ENCODE assay signal across 19 cellular contexts in genomic region chr5:98517967-98518366, GRCh38.
"Had no signal": no experiment of that assay in that cellular context is flagged by ENCODE, and none has a peak within 500 bp of the region (broad histone marks: within the 10 kb centered on the region; RNA-seq: fewer than 3 reads in every experiment).

No MANE protein-coding gene starts in this region.

- ATAC-seq: activated CD4-positive, CD25-positive, alpha-beta regulatory T cell treated with anti-CD3 and anti-CD28 coated beads, Interleukin-2, amount 50 U/mL, for 24 hours; activated CD8-positive, alpha-beta memory T cell treated with anti-CD3 and anti-CD28 coated beads, Interleukin-2, amount 10 ng/mL, durations not matched to agents 7 days and 5 days; activated CD8-positive, alpha-beta T cell treated with anti-CD3 and anti-CD28 coated beads for 36 hours; activated naive CD8-positive, alpha-beta T cell treated with anti-CD3 and anti-CD28 coated beads, Interleukin-2, amount 50 U/mL, for 24 hours; naive thymus-derived CD4-positive, alpha-beta T cell; pancreas; stimulated activated memory B cell treated with anti-CD40 and anti-IgM and Interleukin-4, amounts not matched to agents 10 μg/mL and 1 μg/mL and 100 μg/mL, for 72 hours had no signal

- H3K27ac ChIP-seq: cardiac muscle cell, epithelial cell of prostate, left ventricle myocardium inferior, pancreas, skin epidermis, thyroid gland had no signal

- FAIRE-seq: pancreas had no signal

- H3K9me3 Mint-ChIP-seq: activated CD4-positive, alpha-beta T cell treated with anti-CD3 and anti-CD28 coated beads, Interleukin-2, amount 10 ng/mL, durations not matched to agents 7 days and 5 days; activated CD8-positive, alpha-beta T cell treated with anti-CD3 and anti-CD28 coated beads for 36 hours; activated naive CD8-positive, alpha-beta T cell treated with anti-CD3 and anti-CD28 coated beads, Interleukin-2, amount 50 U/mL, for 24 hours; stimulated activated memory B cell treated with anti-CD40 and anti-IgM and Interleukin-4, amounts not matched to agents 10 μg/mL and 1 μg/mL and 100 μg/mL, for 72 hours had no signal

- H3K4me1 Mint-ChIP-seq: activated CD4-positive, alpha-beta T cell treated with anti-CD3 and anti-CD28 coated beads, Interleukin-2, amount 10 ng/mL, durations not matched to agents 7 days and 5 days; activated CD8-positive, alpha-beta memory T cell treated with anti-CD3 and anti-CD28 coated beads, Interleukin-2, amount 10 ng/mL, durations not matched to agents 7 days and 5 days; activated naive CD8-positive, alpha-beta T cell treated with anti-CD3 and anti-CD28 coated beads, Interleukin-2, amount 50 U/mL, for 24 hours; naive thymus-derived CD4-positive, alpha-beta T cell; stimulated activated memory B cell treated with anti-CD40 and anti-IgM and Interleukin-4, amounts not matched to agents 10 μg/mL and 1 μg/mL and 100 μg/mL, for 72 hours had no signal

- H3K4me3 Mint-ChIP-seq: activated CD4-positive, alpha-beta T cell treated with anti-CD3 and anti-CD28 coated beads, Interleukin-2, amount 10 ng/mL, durations not matched to agents 7 days and 5 days; activated CD8-positive, alpha-beta memory T cell treated with anti-CD3 and anti-CD28 coated beads, Interleukin-2, amount 10 ng/mL, durations not matched to agents 7 days and 5 days; activated CD8-positive, alpha-beta T cell treated with anti-CD3 and anti-CD28 coated beads for 36 hours; activated naive CD8-positive, alpha-beta T cell treated with anti-CD3 and anti-CD28 coated beads, Interleukin-2, amount 50 U/mL, for 24 hours; naive thymus-derived CD4-positive, alpha-beta T cell; stimulated activated memory B cell treated with anti-CD40 and anti-IgM and Interleukin-4, amounts not matched to agents 10 μg/mL and 1 μg/mL and 100 μg/mL, for 72 hours had no signal

- H3K27ac Mint-ChIP-seq: activated CD4-positive, alpha-beta T cell treated with anti-CD3 and anti-CD28 coated beads, Interleukin-2, amount 10 ng/mL, durations not matched to agents 7 days and 5 days; activated CD8-positive, alpha-beta memory T cell treated with anti-CD3 and anti-CD28 coated beads, Interleukin-2, amount 10 ng/mL, durations not matched to agents 7 days and 5 days; activated CD8-positive, alpha-beta T cell treated with anti-CD3 and anti-CD28 coated beads for 36 hours; activated naive CD8-positive, alpha-beta T cell treated with anti-CD3 and anti-CD28 coated beads, Interleukin-2, amount 50 U/mL, for 24 hours; naive thymus-derived CD4-positive, alpha-beta T cell; stimulated activated memory B cell treated with anti-CD40 and anti-IgM and Interleukin-4, amounts not matched to agents 10 μg/mL and 1 μg/mL and 100 μg/mL, for 72 hours had no signal

- H3K4me1 ChIP-seq: left ventricle myocardium inferior, thyroid gland had no signal

- H3K36me3 ChIP-seq: cardiac muscle cell, left ventricle myocardium inferior, pancreas, thyroid gland had no signal

- H3K27me3 ChIP-seq: cardiac muscle cell, pancreas, thyroid gland had no signal

- H3K4me3 ChIP-seq: cardiac muscle cell, left ventricle myocardium inferior, pancreas, skin epidermis, thyroid gland had no signal

- DNase-seq: activated CD4-positive, alpha-beta T cell treated with anti-CD3 and anti-CD28 coated beads, Interleukin-2, amount 10 ng/mL, durations not matched to agents 7 days and 5 days; activated CD8-positive, alpha-beta memory T cell treated with anti-CD3 and anti-CD28 coated beads, Interleukin-2, amount 10 ng/mL, durations not matched to agents 7 days and 5 days; activated CD8-positive, alpha-beta T cell treated with anti-CD3 and anti-CD28 coated beads for 36 hours; activated effector memory CD4-positive, alpha-beta T cell treated with anti-CD3 and anti-CD28 coated beads, Interleukin-2, amount 50 U/mL, for 16 hours; activated naive CD4-positive, alpha-beta T cell treated with anti-CD3 and anti-CD28 coated beads, Interleukin-2, amount 50 U/mL, for 16 hours; activated naive CD8-positive, alpha-beta T cell treated with anti-CD3 and anti-CD28 coated beads, Interleukin-2, amount 50 U/mL, for 24 hours; activated T-cell treated with anti-CD3 and anti-CD28 coated beads for 4 hours; left ventricle myocardium inferior; naive thymus-derived CD4-positive, alpha-beta T cell; pancreas; right cardiac atrium; SK-N-SH; stimulated activated CD4-positive, alpha-beta T cell treated with anti-CD3 and anti-CD28 coated beads, Interleukin-1b, Interleukin-23, amount 100 ng/mL, for 48 hours; thyroid gland had no signal

- H3K36me3 Mint-ChIP-seq: activated CD8-positive, alpha-beta memory T cell treated with anti-CD3 and anti-CD28 coated beads, Interleukin-2, amount 10 ng/mL, durations not matched to agents 7 days and 5 days; naive thymus-derived CD4-positive, alpha-beta T cell; stimulated activated memory B cell treated with anti-CD40 and anti-IgM and Interleukin-4, amounts not matched to agents 10 μg/mL and 1 μg/mL and 100 μg/mL, for 72 hours had no signal

- H3K9me3 ChIP-seq: left ventricle myocardium inferior, pancreas, SK-N-SH, thyroid gland had no signal

- H3K27me3 Mint-ChIP-seq: activated CD4-positive, alpha-beta T cell treated with anti-CD3 and anti-CD28 coated beads, Interleukin-2, amount 10 ng/mL, durations not matched to agents 7 days and 5 days; activated CD8-positive, alpha-beta memory T cell treated with anti-CD3 and anti-CD28 coated beads, Interleukin-2, amount 10 ng/mL, durations not matched to agents 7 days and 5 days; activated CD8-positive, alpha-beta T cell treated with anti-CD3 and anti-CD28 coated beads for 36 hours; activated naive CD8-positive, alpha-beta T cell treated with anti-CD3 and anti-CD28 coated beads, Interleukin-2, amount 50 U/mL, for 24 hours had no signal
